Comparison of ENCODE assay signal across 8 cellular contexts in the genomic region with DNA sequence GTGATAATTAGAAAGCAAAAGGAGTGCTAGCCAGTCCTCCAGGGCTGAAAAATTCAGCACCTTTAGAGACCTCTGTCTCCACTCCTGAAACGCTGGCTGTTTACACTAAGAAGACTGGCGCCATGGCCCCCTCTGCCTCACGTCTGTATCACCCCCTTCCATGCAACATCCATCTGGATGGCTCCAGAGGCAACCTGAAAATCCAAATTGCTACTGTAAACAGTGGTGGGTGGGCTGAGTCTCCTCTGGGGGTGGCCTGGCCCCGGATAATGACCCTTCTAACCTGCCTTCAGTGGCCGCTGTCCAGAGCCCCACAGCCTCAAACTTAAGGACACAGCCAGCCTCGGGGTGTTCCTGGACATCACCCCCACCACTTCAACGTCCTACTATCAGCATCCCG. TPM values are rescaled to one million over a fixed set of nuclear protein-coding genes. Genes with fewer than 3 reads are reported as not detected.
DNase-seq lines count a peak whose midpoint lies in the region.
"Had no signal": no experiment of that assay in that cellular context is flagged by ENCODE, and none has a peak within 500 bp of the region (broad histone marks: within the 10 kb centered on the region; RNA-seq: fewer than 3 reads in every experiment).

No MANE protein-coding gene starts in this region.

- H3K9me3 Mint-ChIP-seq in activated T-helper 1 cell treated with anti-CD3 and anti-CD28 coated beads, Interleukin-12 subunit alpha, Interleukin-12 subunit beta, Interleukin-2, Interleukin-4 antibody, amounts not matched to agents 30 ng/mL and 10 ng/mL and 1 ng/mL, durations not matched to agents 14 hours and 24 hours and 36 hours = no peaks in the 10 kb centered on the region

- H3K27ac Mint-ChIP-seq in activated T-helper 1 cell treated with anti-CD3 and anti-CD28 coated beads, Interleukin-12 subunit alpha, Interleukin-12 subunit beta, Interleukin-2, Interleukin-4 antibody, amounts not matched to agents 30 ng/mL and 10 ng/mL and 1 ng/mL, durations not matched to agents 14 hours and 24 hours and 36 hours = no peak overlapping the region

- H3K27ac ChIP-seq in HUES48 (ENCODE audit: low read depth, low read length) (no peak overlapping the region), iPS-18a (ENCODE audit: low read length) (no peak overlapping the region), skeletal muscle tissue (ENCODE audit: low read depth, low read length) (no peak overlapping the region)

- peaks cover 32% of the 10 kb centered on the region for H3K4me1 ChIP-seq in HUES48 (ENCODE audit: control insufficient read depth, insufficient read depth, low read length)
- H3K4me1 ChIP-seq in iPS-18a (ENCODE audit: control insufficient read depth, low read depth, low read length) = peaks cover 18% of the 10 kb centered on the region
- peaks cover 12 to 16% (median 16%) of the 10 kb centered on the region in 3 donors for H3K4me1 ChIP-seq in skeletal muscle tissue (ENCODE audit: control insufficient read depth in 3 of 3, insufficient read depth in 3 of 3, low read length in 3 of 3)

- no peak for DNase-seq in activated T-helper 1 cell treated with anti-CD3 and anti-CD28 coated beads, Interleukin-12 subunit alpha, Interleukin-12 subunit beta, Interleukin-2, Interleukin-4 antibody, amounts not matched to agents 30 ng/mL and 10 ng/mL and 1 ng/mL, durations not matched to agents 14 hours and 24 hours and 36 hours (ENCODE audit: low spot score)
- DNase-seq in activated gamma-delta T cell (lab: John Stamatoyannopoulos, UW) = no peak
- no peak for DNase-seq in activated CD8-positive, alpha-beta memory T cell treated with anti-CD3 and anti-CD28 coated beads, Interleukin-2, amount 50 U/mL, for 48 hours
- no peak for DNase-seq in effector CD4-positive, alpha-beta T cell
- DNase-seq: stimulated activated CD4-positive, alpha-beta T cell treated with anti-CD3 and anti-CD28 coated beads, Interleukin-4, amount 100 ng/mL, for 24 hours had no signal

- H3K9me3 ChIP-seq in HUES48 (ENCODE audit: control insufficient read depth, insufficient read depth, low read length) (no peaks in the 10 kb centered on the region), iPS-18a (ENCODE audit: control insufficient read depth, low read depth, low read length) (no peaks in the 10 kb centered on the region), skeletal muscle tissue (ENCODE audit: control insufficient read depth in 3 of 3, low read length in 3 of 3) (no peaks in the 10 kb centered on the region)

- H3K27me3 Mint-ChIP-seq in activated T-helper 1 cell treated with anti-CD3 and anti-CD28 coated beads, Interleukin-12 subunit alpha, Interleukin-12 subunit beta, Interleukin-2, Interleukin-4 antibody, amounts not matched to agents 30 ng/mL and 10 ng/mL and 1 ng/mL, durations not matched to agents 14 hours and 24 hours and 36 hours (ENCODE audit: insufficient read depth) = peaks cover 38% of the 10 kb centered on the region

- H3K9ac ChIP-seq in HUES48 (ENCODE audit: low read depth, low read length) (no peak overlapping the region), iPS-18a (ENCODE audit: low read length) (no peak overlapping the region), skeletal muscle tissue (ENCODE audit: low read depth in 1 of 3, low read length in 3 of 3) (peak overlapping the region in 2 of 3 donors; percentile 69 to 74)

- H3K4me1 Mint-ChIP-seq in activated T-helper 1 cell treated with anti-CD3 and anti-CD28 coated beads, Interleukin-12 subunit alpha, Interleukin-12 subunit beta, Interleukin-2, Interleukin-4 antibody, amounts not matched to agents 30 ng/mL and 10 ng/mL and 1 ng/mL, durations not matched to agents 14 hours and 24 hours and 36 hours (ENCODE audit: low read depth) = no peaks in the 10 kb centered on the region

- H3K4me3 ChIP-seq in HUES48 (ENCODE audit: low read depth, low read length) (peak overlapping the region; percentile 85), iPS-18a (ENCODE audit: low read length) (peak overlapping the region; percentile 84), skeletal muscle tissue (ENCODE audit: low read length in 3 of 3) (peak overlapping the region; percentile 79 to 90 (median 90))

- peaks cover 2% of the 10 kb centered on the region for H3K36me3 Mint-ChIP-seq in activated T-helper 1 cell treated with anti-CD3 and anti-CD28 coated beads, Interleukin-12 subunit alpha, Interleukin-12 subunit beta, Interleukin-2, Interleukin-4 antibody, amounts not matched to agents 30 ng/mL and 10 ng/mL and 1 ng/mL, durations not matched to agents 14 hours and 24 hours and 36 hours (ENCODE audit: low read depth)

- peaks cover 52% of the 10 kb centered on the region for H3K27me3 ChIP-seq in HUES48 (ENCODE audit: control insufficient read depth, insufficient read depth, low read length)
- peaks cover 46% of the 10 kb centered on the region for H3K27me3 ChIP-seq in iPS-18a (ENCODE audit: control insufficient read depth, insufficient read depth, low read length)
- no peaks in the 10 kb centered on the region for H3K27me3 ChIP-seq in skeletal muscle tissue (ENCODE audit: control insufficient read depth in 3 of 3, insufficient read depth in 3 of 3, low read length in 3 of 3)

- H3K36me3 ChIP-seq in HUES48 (ENCODE audit: control insufficient read depth, insufficient read depth, low read length) (no peaks in the 10 kb centered on the region), iPS-18a (ENCODE audit: control insufficient read depth, low read depth, low read length) (no peaks in the 10 kb centered on the region), skeletal muscle tissue (ENCODE audit: control insufficient read depth in 3 of 3, insufficient read depth in 3 of 3, low read length in 3 of 3) (no peaks in the 10 kb centered on the region)

- peak overlapping the region; percentile 71 for H3K4me3 Mint-ChIP-seq in activated T-helper 1 cell treated with anti-CD3 and anti-CD28 coated beads, Interleukin-12 subunit alpha, Interleukin-12 subunit beta, Interleukin-2, Interleukin-4 antibody, amounts not matched to agents 30 ng/mL and 10 ng/mL and 1 ng/mL, durations not matched to agents 14 hours and 24 hours and 36 hours

- intact Hi-C loops in activated T-helper 1 cell treated with anti-CD3 and anti-CD28 coated beads, Interleukin-12 subunit alpha, Interleukin-12 subunit beta, Interleukin-2, Interleukin-4 antibody, amounts not matched to agents 30 ng/mL and 10 ng/mL and 1 ng/mL, durations not matched to agents 14 hours and 24 hours and 36 hours (cut with micrococcal nuclease) = no loop called here

RNA-seq across cellular contexts. Expression of a gene that starts 1.4 kb away (rescaled TPM):
- 0.23 TPM in 1 of 2 replicates, not detected in the other for total RNA-seq in activated T-helper 1 cell treated with anti-CD3 and anti-CD28 coated beads, Interleukin-12 subunit alpha, Interleukin-12 subunit beta, Interleukin-2, Interleukin-4 antibody, amounts not matched to agents 30 ng/mL and 10 ng/mL and 1 ng/mL, durations not matched to agents 14 hours and 24 hours and 36 hours
- total RNA-seq in skeletal muscle tissue = 30.3 TPM

Comparison
In these comparisons a context has a peak if more than half of its experiments do, and no peak if none do; other contexts are left out.
1. H3K9ac ChIP-seq: peak in skeletal muscle tissue (2 of 3); none in HUES48 (single experiment) and iPS-18a (single experiment).
2. RNA of a gene that starts 1.4 kb away (total RNA-seq): 30.3 TPM in skeletal muscle tissue (single experiment); 0.23 TPM in activated T-helper 1 cell treated with anti-CD3 and anti-CD28 coated beads, Interleukin-12 subunit alpha, Interleukin-12 subunit beta, Interleukin-2, Interleukin-4 antibody, amounts not matched to agents 30 ng/mL and 10 ng/mL and 1 ng/mL, durations not matched to agents 14 hours and 24 hours and 36 hours; every median in the first group is over 10 times any median in the second.
3. Peak in every context shown above with its lines, with median percentiles within 50 percentile points of each other: H3K4me3 ChIP-seq.